Comparison of ENCODE assay signal across 18 cellular contexts in the genomic region with DNA sequence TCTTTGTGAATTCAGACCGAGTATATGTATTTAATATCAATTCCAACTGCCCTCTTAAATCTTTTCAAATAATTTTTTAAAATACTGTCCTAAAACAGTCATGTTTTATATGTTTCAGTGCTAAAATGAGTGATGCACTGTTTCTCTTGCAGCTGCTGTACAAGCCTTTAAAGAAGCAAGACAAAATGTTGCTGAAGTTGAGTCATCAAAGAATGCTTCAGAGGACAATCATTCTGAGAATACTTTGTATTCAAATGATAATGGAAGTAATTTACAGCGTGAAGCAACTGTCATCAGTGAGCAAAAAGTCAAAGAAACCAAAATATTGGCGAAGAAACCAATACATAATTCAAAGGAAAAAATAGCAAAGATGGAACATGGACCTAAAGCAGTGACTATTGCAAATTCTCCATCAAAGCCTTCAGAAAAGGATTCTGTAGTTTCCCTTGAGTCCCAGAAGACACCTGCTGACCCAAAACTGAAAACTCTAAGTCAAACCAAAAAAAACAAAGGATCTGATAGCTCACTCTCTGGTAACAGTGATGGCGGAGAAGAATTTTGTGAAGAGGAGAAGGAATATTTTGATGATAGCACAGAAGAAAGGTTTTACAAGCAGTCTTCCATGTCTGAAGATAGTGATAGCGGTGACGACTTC. TPM values are rescaled to one million over a fixed set of nuclear protein-coding genes. Genes with fewer than 3 reads are reported as not detected.
DNase-seq lines count a peak whose midpoint lies in the region; ATAC-seq and TF ChIP-seq lines count a peak whose summit lies in the region.
"Had no signal": no experiment of that assay in that cellular context is flagged by ENCODE, and none has a peak within 500 bp of the region (broad histone marks: within the 10 kb centered on the region; RNA-seq: fewer than 3 reads in every experiment).

No MANE protein-coding gene starts in this region.

- no peak for TF ChIP-seq CTCF in PC-3 (conservative IDR thresholded peaks at IDR 0.05; ENCODE audit: low read depth, low read length)

- peak; percentile 57 to 97 for ATAC-seq in activated naive CD4-positive, alpha-beta T cell treated with anti-CD3 and anti-CD28 coated beads, Interleukin-2, amount 50 U/mL, for 72 hours
- ATAC-seq in HG03280 (IDR thresholded peaks at IDR 0.05; ENCODE audit: unreplicated experiment): peak; percentile 53
- no peak for ATAC-seq in PC-3
- ATAC-seq: gastrocnemius medialis had no signal

- H3K9me3 Mint-ChIP-seq in activated naive CD4-positive, alpha-beta T cell treated with anti-CD3 and anti-CD28 coated beads, Interleukin-2, amount 50 U/mL, for 72 hours: no peaks in the 10 kb centered on the region
- no peaks in the 10 kb centered on the region for H3K9me3 Mint-ChIP-seq in stimulated activated naive CD8-positive, alpha-beta T cell treated with anti-CD3 and anti-CD28 coated beads, Interleukin-15, Interleukin-2, amounts not matched to agents 100 ng/mL and 50 ng/mL, for 24 hours

- intact Hi-C loops in PC-3 (cut with micrococcal nuclease): no loop called here

- H3K4me1 ChIP-seq in adipocyte (ENCODE audit: control insufficient read depth, insufficient read depth, low read length) (peaks cover 10% of the 10 kb centered on the region), PC-3 (ENCODE audit: insufficient read depth, low read length) (no peaks in the 10 kb centered on the region)
- H3K4me1 ChIP-seq: gastrocnemius medialis, prostate gland had no signal

- H2AFZ ChIP-seq in PC-3 (ENCODE audit: low read length): no peak overlapping the region

- no peaks in the 10 kb centered on the region for H3F3A ChIP-seq in PC-3 (ENCODE audit: low read length, unreplicated experiment)

- no peak overlapping the region for H3K4me3 Mint-ChIP-seq in stimulated activated naive CD8-positive, alpha-beta T cell treated with anti-CD3 and anti-CD28 coated beads, Interleukin-15, Interleukin-2, amounts not matched to agents 100 ng/mL and 50 ng/mL, for 24 hours

- no peak overlapping the region for H3K4me2 ChIP-seq in PC-3 (ENCODE audit: low read length)

- H3K27ac ChIP-seq in PC-3 (ENCODE audit: low read length) (no peak overlapping the region), substantia nigra (ENCODE audit: low read depth, low read length, poor library complexity, severe bottlenecking) (no peak overlapping the region)
- H3K27ac ChIP-seq: gastrocnemius medialis, prostate gland had no signal

- H3K36me3 ChIP-seq in adipocyte (ENCODE audit: control insufficient read depth, insufficient read depth, low read length, severe bottlenecking): peaks cover 36% of the 10 kb centered on the region
- no peaks in the 10 kb centered on the region for H3K36me3 ChIP-seq in PC-3 (ENCODE audit: low read depth, low read length)
- H3K36me3 ChIP-seq: prostate gland had no signal

- H3K36me3 Mint-ChIP-seq in activated naive CD4-positive, alpha-beta T cell treated with anti-CD3 and anti-CD28 coated beads, Interleukin-2, amount 50 U/mL, for 72 hours: peaks cover 27 to 29% of the 10 kb centered on the region in 2 donors
- H3K36me3 Mint-ChIP-seq in stimulated activated naive CD8-positive, alpha-beta T cell treated with anti-CD3 and anti-CD28 coated beads, Interleukin-15, Interleukin-2, amounts not matched to agents 100 ng/mL and 50 ng/mL, for 24 hours (ENCODE audit: low read depth): peaks cover 68% of the 10 kb centered on the region

- no peaks in the 10 kb centered on the region for H3K9me2 ChIP-seq in PC-3 (replicated peaks; ENCODE audit: low read length)

- H3K27ac Mint-ChIP-seq in activated naive CD4-positive, alpha-beta T cell treated with anti-CD3 and anti-CD28 coated beads, Interleukin-2, amount 50 U/mL, for 72 hours: peak overlapping the region; percentile 8 to 77
- H3K27ac Mint-ChIP-seq in stimulated activated naive CD8-positive, alpha-beta T cell treated with anti-CD3 and anti-CD28 coated beads, Interleukin-15, Interleukin-2, amounts not matched to agents 100 ng/mL and 50 ng/mL, for 24 hours: peak overlapping the region; percentile 66

- H3K79me2 ChIP-seq in PC-3 (ENCODE audit: low read length): no peaks in the 10 kb centered on the region

- no peak for DNase-seq in activated naive CD4-positive, alpha-beta T cell treated with anti-CD3 and anti-CD28 coated beads, Interleukin-2, amount 50 U/mL, for 72 hours (ENCODE audit: low spot score in 2 of 2)
- no peak for DNase-seq in activated naive CD4-positive, alpha-beta T cell treated with Interleukin-2 at 50 U/mL for 16 hours
- DNase-seq in adipocyte (ENCODE audit: low read depth): peak; percentile 31
- DNase-seq in PC-3: no peak
- DNase-seq in substantia nigra (lab: John Stamatoyannopoulos, UW): no peak
- DNase-seq in anterior cingulate cortex (lab: John Stamatoyannopoulos, UW): no peak
- DNase-seq: amygdala; effector CD4-positive, alpha-beta T cell; gastrocnemius medialis; H7; islet precursor cell; NCI-H1436 treated with DMSO at 0.1 percent for 48 hours; NCI-H82; Right ventricle myocardium superior; T-helper 9 cell had no signal

- H3K4me3 ChIP-seq in adipocyte (ENCODE audit: low read length) (no peak overlapping the region), PC-3 (ENCODE audit: low read length) (no peak overlapping the region)
- H3K4me3 ChIP-seq: gastrocnemius medialis, prostate gland had no signal

- no TSS peak for BruUV-seq in PC-3 (replicated peaks; lab: Mats Ljungman, UMichigan)

- no peaks in the 10 kb centered on the region for H3K9me3 ChIP-seq in adipocyte (ENCODE audit: control insufficient read depth, low read length)
- H3K9me3 ChIP-seq in PC-3 (ENCODE audit: low read length): no peaks in the 10 kb centered on the region
- H3K9me3 ChIP-seq: gastrocnemius medialis, prostate gland had no signal

- POLR2A ChIA-PET in PC-3 (lab: Charles Lee; ENCODE audit: unreplicated experiment): no interaction called here

- H4K20me1 ChIP-seq in PC-3 (ENCODE audit: low read length): no peaks in the 10 kb centered on the region

- peaks cover 10% of the 10 kb centered on the region for H3K4me1 Mint-ChIP-seq in stimulated activated naive CD8-positive, alpha-beta T cell treated with anti-CD3 and anti-CD28 coated beads, Interleukin-15, Interleukin-2, amounts not matched to agents 100 ng/mL and 50 ng/mL, for 24 hours (ENCODE audit: low read depth)

- no peaks in the 10 kb centered on the region for H3K27me3 ChIP-seq in adipocyte (replicated peaks; ENCODE audit: control insufficient read depth, insufficient read depth, low read length)
- no peaks in the 10 kb centered on the region for H3K27me3 ChIP-seq in PC-3 (ENCODE audit: low read length)
- H3K27me3 ChIP-seq: gastrocnemius medialis had no signal

- CTCF ChIA-PET in PC-3 (lab: Charles Lee): no interaction called here

- no peak overlapping the region for H3K9ac ChIP-seq in adipocyte (ENCODE audit: low read length)
- no peak overlapping the region for H3K9ac ChIP-seq in PC-3 (ENCODE audit: low read length)

- H3K27me3 Mint-ChIP-seq in stimulated activated naive CD8-positive, alpha-beta T cell treated with anti-CD3 and anti-CD28 coated beads, Interleukin-15, Interleukin-2, amounts not matched to agents 100 ng/mL and 50 ng/mL, for 24 hours: no peaks in the 10 kb centered on the region

RNA-seq across cellular contexts. Expression of gene LOX, which starts 58.0 kb away (rescaled TPM):
- total RNA-seq in activated naive CD4-positive, alpha-beta T cell treated with anti-CD3 and anti-CD28 coated beads, Interleukin-2, amount 50 U/mL, for 72 hours: under 1 TPM in 1 of 2 donors, not detected in 1; 0.62 TPM
- total RNA-seq in PC-3 (2014; rRNA removed): 0.18 and 0.23 TPM in 2 replicates

RNA-seq across cellular contexts. Expression of gene SRFBP1, which starts 58.3 kb away (rescaled TPM):
- total RNA-seq in activated naive CD4-positive, alpha-beta T cell treated with anti-CD3 and anti-CD28 coated beads, Interleukin-2, amount 50 U/mL, for 72 hours: 1 to 10 TPM; 9.1 to 9.6 TPM
- 11.9 and 12.2 TPM in 2 replicates for total RNA-seq in PC-3 (2014; rRNA removed)
